Comparison of ENCODE assay signal across 8 cellular contexts in genomic region chr9:137672907-137673791, GRCh38. TPM values are rescaled to one million over a fixed set of nuclear protein-coding genes. Genes with fewer than 3 reads are reported as not detected.
DNase-seq lines count a peak whose midpoint lies in the region; ATAC-seq, FAIRE-seq and TF ChIP-seq lines count a peak whose summit lies in the region.

No MANE protein-coding gene starts in this region.

- CTCF ChIA-PET in AG04449 (lab: Yijun Ruan, JAX) = interaction anchor here (0.5 to 2.7 kb wide), 38 partner anchors 8 to 253 kb away, joined by 3 to 18 read pairs (median 5); partner anchors contain the start of gene EHMT1
- CTCF ChIA-PET in endothelial cell of umbilical vein (lab: Charles Lee) = interaction anchor here (0.6 to 2.0 kb wide), 44 partner anchors 9 to 165 kb away, joined by 3 to 35 read pairs (median 4); partner anchors contain the start of genes ARRDC1 and EHMT1

- in situ Hi-C loops in transverse colon (cut with MboI; ENCODE audit: low pct_ligation_motif_present in 1 of 4, low pct_unique_long_range_greater_than_20kb in 1 of 4, low sequenced_read_pairs in 3 of 4) = no loop called here

- no peak for TF ChIP-seq POLR2A in endothelial cell of umbilical vein (IDR thresholded peaks at IDR 0.05; ENCODE audit: low read depth, low read length)
- no peak for TF ChIP-seq POLR2A in transverse colon (IDR thresholded peaks at IDR 0.05)

- H3K36me3 ChIP-seq in endothelial cell of umbilical vein (ENCODE audit: control insufficient read depth in 2 of 2, extremely low read depth in 1 of 2, insufficient read depth in 2 of 2, low read length in 2 of 2) (peaks cover 0 to 3% of the 10 kb centered on the region in 2 experiments), muscle layer of colon (ENCODE audit: insufficient read depth, low read length) (peaks cover 9% of the 10 kb centered on the region), transverse colon (no peaks in the 10 kb centered on the region)

- DNase-seq in AG04449 (ENCODE audit: low read depth, low spot score) (peak; percentile 23), NCI-H2081 treated with DMSO at 0.1 percent for 48 hours (lab: John Stamatoyannopoulos, UW) (peak; percentile 14), endothelial cell of umbilical vein (ENCODE audit: low read depth, low spot score) (peak; percentile 58), transverse colon (no peak)

- dilution Hi-C loops in endothelial cell of umbilical vein (cut with MboI; ENCODE audit: extremely low pct_ligation_motif_present, low sequenced_read_pairs) = no loop called here

- H3K4me3 ChIP-seq in AG04449 (ENCODE audit: low read depth, low read length) = no peak overlapping the region
- H3K4me3 ChIP-seq in endothelial cell of umbilical vein (replicated peaks in 1 of 3; ENCODE audit: insufficient read depth in 1 of 3, low read depth in 1 of 3, low read length in 3 of 3) = no peak overlapping the region
- H3K4me3 ChIP-seq in muscle layer of colon (ENCODE audit: low read depth in 1 of 2, low read length in 2 of 2) = peak overlapping the region in 1 of 2 donors; percentile 11
- no peak overlapping the region for H3K4me3 ChIP-seq in transverse colon

- no peaks in the 10 kb centered on the region for H3K27me3 ChIP-seq in endothelial cell of umbilical vein (ENCODE audit: control insufficient read depth in 2 of 2, insufficient read depth in 2 of 2, low read length in 2 of 2)
- no peaks in the 10 kb centered on the region for H3K27me3 ChIP-seq in muscle layer of colon (ENCODE audit: control insufficient read depth in 1 of 2, insufficient read depth in 2 of 2, low read length in 2 of 2)
- no peaks in the 10 kb centered on the region for H3K27me3 ChIP-seq in transverse colon

- FAIRE-seq in endothelial cell of umbilical vein (lab: Jason Lieb, UNC) = peak; percentile 96

- no peak overlapping the region for H3K4me2 ChIP-seq in endothelial cell of umbilical vein (ENCODE audit: insufficient read depth, low read length)

- intact Hi-C loops in endothelial cell of umbilical vein (cut with micrococcal nuclease) = loop anchor here (1.0 to 10.0 kb wide), 3 partner anchors 22 to 82 kb away; no protein-coding TSS in a partner anchor
- intact Hi-C loops in transverse colon (cut with DNase I; ENCODE audit: low total_unique reads) = no loop called here

- H3K9ac ChIP-seq in endothelial cell of umbilical vein (replicated peaks; ENCODE audit: extremely low read depth, insufficient read depth, low read length) (no peak overlapping the region), muscle layer of colon (ENCODE audit: low read length) (peak overlapping the region; percentile 11)

- H3K9me1 ChIP-seq in endothelial cell of umbilical vein (replicated peaks; ENCODE audit: control insufficient read depth, extremely low read depth, insufficient read depth, low read length) = no peaks in the 10 kb centered on the region

- peaks cover 4% of the 10 kb centered on the region for H4K20me1 ChIP-seq in endothelial cell of umbilical vein (replicated peaks; ENCODE audit: control insufficient read depth, extremely low read depth, insufficient read depth, low read length)

- H3K4me1 ChIP-seq in endothelial cell of umbilical vein (ENCODE audit: control insufficient read depth, extremely low read depth, insufficient read depth, low read length) (no peaks in the 10 kb centered on the region), muscle layer of colon (ENCODE audit: insufficient read depth, low read length) (peaks cover 36% of the 10 kb centered on the region), transverse colon (peaks cover 5 to 45% (median 22%) of the 10 kb centered on the region in 4 donors)

- POLR2A ChIA-PET in AG04449 (lab: Yijun Ruan, JAX) = interaction anchor here (0.7 kb wide), 1 partner anchor 94 kb away, joined by 3 read pairs; no protein-coding TSS in a partner anchor
- POLR2A ChIA-PET in endothelial cell of umbilical vein (lab: Charles Lee) = no interaction called here

- TF ChIP-seq CTCF in AG04449 (IDR thresholded peaks at IDR 0.05; ENCODE audit: insufficient read depth, low read length, missing control alignments) = peak; percentile 70
- peak; percentile 84 for TF ChIP-seq CTCF in GM12873 (IDR thresholded peaks at IDR 0.05; ENCODE audit: insufficient read depth, low read depth, low read length, missing control alignments)
- peak; percentile 94 for TF ChIP-seq CTCF in VCaP (conservative IDR thresholded peaks at IDR 0.05)
- TF ChIP-seq CTCF in endothelial cell of umbilical vein (IDR thresholded peaks at IDR 0.05; ENCODE audit: extremely low read depth in 1 of 2, insufficient read depth in 1 of 2, low read depth in 1 of 2, low read length in 2 of 2) = peak; percentile 72 to 85
- TF ChIP-seq CTCF in transverse colon (IDR thresholded peaks at IDR 0.05) = peak; percentile 80 to 88 (median 86)

- H2AFZ ChIP-seq in endothelial cell of umbilical vein (ENCODE audit: low read depth, low read length) = no peak overlapping the region

- peak; percentile 68 for ATAC-seq in HG02840 (IDR thresholded peaks at IDR 0.05; ENCODE audit: low FRiP score, unreplicated experiment)

- 6 to 46% methylated on average over 5 to 13 of the region's 13 CpGs for WGBS in transverse colon (ENCODE audit: low coverage in 1 of 2), 2 donors

- no peak for TF ChIP-seq EP300 in transverse colon (IDR thresholded peaks at IDR 0.05; ENCODE audit: low read depth)

- H3K27ac ChIP-seq in VCaP (peak overlapping the region; percentile 41), endothelial cell of umbilical vein (ENCODE audit: insufficient read depth, low read depth, low read length) (no peak overlapping the region), muscle layer of colon (ENCODE audit: low read depth, low read length) (peak overlapping the region; percentile 43), transverse colon (peak overlapping the region in 3 of 4 donors; percentile 21 to 59 (median 43))

- H3K79me2 ChIP-seq in endothelial cell of umbilical vein (ENCODE audit: control insufficient read depth, insufficient read depth, low read length) = peaks cover 59% of the 10 kb centered on the region

- BruUV-seq in endothelial cell of umbilical vein (replicated peaks; lab: Mats Ljungman, UMichigan) = no TSS peak

- H3K9me3 ChIP-seq in endothelial cell of umbilical vein (replicated peaks; ENCODE audit: control insufficient read depth, insufficient read depth, low read length) (no peaks in the 10 kb centered on the region), muscle layer of colon (ENCODE audit: low read length) (no peaks in the 10 kb centered on the region), transverse colon (no peaks in the 10 kb centered on the region)

TF ChIP-seq in endothelial cell of umbilical vein, 7 proteins besides CTCF, POLR2A, EP300 and RAD21:
- no peak for TF ChIP-seq POLR2AphosphoS5 (IDR thresholded peaks at IDR 0.05; ENCODE audit: insufficient read depth, low read depth, low read length)
- no peak for TF ChIP-seq MYC (IDR thresholded peaks at IDR 0.05; ENCODE audit: low read depth, low read length)
- TF ChIP-seq FOS (IDR thresholded peaks at IDR 0.05; ENCODE audit: borderline replicate concordance, insufficient read depth, low read length) = no peak
- TF ChIP-seq EZH2 (IDR thresholded peaks at IDR 0.05; ENCODE audit: borderline replicate concordance, low read depth, low read length, severe bottlenecking) = no peak
- TF ChIP-seq JUN (IDR thresholded peaks at IDR 0.05; ENCODE audit: borderline replicate concordance, insufficient read depth, insufficient read length, low read depth) = no peak
- TF ChIP-seq MAX (IDR thresholded peaks at IDR 0.05; ENCODE audit: insufficient read depth, insufficient read length) = no peak
- no peak for TF ChIP-seq GATA2 (IDR thresholded peaks at IDR 0.05; ENCODE audit: insufficient read depth, insufficient read length, low read depth, low read length)

RNA-seq across cellular contexts. Expression of gene EHMT1, which starts 54.3 kb away (rescaled TPM):
- total RNA-seq in endothelial cell of umbilical vein (103 and 104 TPM in 2 replicates), transverse colon (100 to 1,000 TPM in 2 of 4 donors, 10 to 100 TPM in 2; 93.8 to 184 (median 139) TPM)
- 48.2 and 56.1 TPM in 2 replicates for polyA plus RNA-seq in endothelial cell of umbilical vein
- polyA plus RNA-seq in endothelial cell of umbilical vein (2011; cell fraction: cytosol; rRNA removed) = 37.3 and 47.0 TPM in 2 replicates
- 120 and 133 TPM in 2 replicates for polyA plus RNA-seq in endothelial cell of umbilical vein (2011; cell fraction: nucleus; rRNA removed)
- 45.3 and 50.9 TPM in 2 replicates for polyA plus RNA-seq in endothelial cell of umbilical vein (2012)
- polyA minus RNA-seq in endothelial cell of umbilical vein = 88.5 and 92.5 TPM in 2 replicates
- 114 TPM for polyA minus RNA-seq in endothelial cell of umbilical vein (2011; cell fraction: cytosol; rRNA and poly(A)+ RNA removed)
- polyA minus RNA-seq in endothelial cell of umbilical vein (2011; cell fraction: nucleus; rRNA and poly(A)+ RNA removed) = 77.5 and 108 TPM in 2 replicates
